Comparison of ENCODE assay signal across 1 cellular context in the genomic region with DNA sequence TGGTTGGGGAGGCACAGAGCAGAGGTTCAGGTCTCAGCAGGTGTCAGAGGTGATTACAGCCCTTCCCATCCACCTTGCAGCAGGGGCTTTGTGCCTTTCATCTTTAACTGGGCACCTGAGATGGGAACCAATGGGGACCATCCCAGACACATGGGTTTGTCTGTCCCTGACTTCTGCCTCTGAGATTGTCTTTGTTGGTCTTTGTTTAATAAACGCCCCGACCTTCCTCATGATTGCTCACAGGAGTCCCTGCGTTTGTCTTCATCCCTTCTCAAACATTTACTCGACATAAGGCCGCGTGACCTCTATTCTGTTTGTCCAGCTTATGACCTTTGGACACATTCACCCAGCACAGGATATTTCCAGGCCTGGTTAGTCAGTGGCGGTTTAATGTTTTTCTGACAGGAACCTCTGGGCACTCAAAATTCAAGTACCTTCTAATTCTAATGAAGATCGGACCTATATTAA.
A peak's percentile ranks its signal among the peaks of the same experiment; 100 is the strongest.
TF ChIP-seq lines count a peak whose summit lies in the region.

No MANE protein-coding gene starts in this region.

TF ChIP-seq in HepG2, 621 proteins besides CTCF, POLR2A, EP300 and RAD21 (continued from another document and continues in another):
- TF ChIP-seq, protein P1, sequence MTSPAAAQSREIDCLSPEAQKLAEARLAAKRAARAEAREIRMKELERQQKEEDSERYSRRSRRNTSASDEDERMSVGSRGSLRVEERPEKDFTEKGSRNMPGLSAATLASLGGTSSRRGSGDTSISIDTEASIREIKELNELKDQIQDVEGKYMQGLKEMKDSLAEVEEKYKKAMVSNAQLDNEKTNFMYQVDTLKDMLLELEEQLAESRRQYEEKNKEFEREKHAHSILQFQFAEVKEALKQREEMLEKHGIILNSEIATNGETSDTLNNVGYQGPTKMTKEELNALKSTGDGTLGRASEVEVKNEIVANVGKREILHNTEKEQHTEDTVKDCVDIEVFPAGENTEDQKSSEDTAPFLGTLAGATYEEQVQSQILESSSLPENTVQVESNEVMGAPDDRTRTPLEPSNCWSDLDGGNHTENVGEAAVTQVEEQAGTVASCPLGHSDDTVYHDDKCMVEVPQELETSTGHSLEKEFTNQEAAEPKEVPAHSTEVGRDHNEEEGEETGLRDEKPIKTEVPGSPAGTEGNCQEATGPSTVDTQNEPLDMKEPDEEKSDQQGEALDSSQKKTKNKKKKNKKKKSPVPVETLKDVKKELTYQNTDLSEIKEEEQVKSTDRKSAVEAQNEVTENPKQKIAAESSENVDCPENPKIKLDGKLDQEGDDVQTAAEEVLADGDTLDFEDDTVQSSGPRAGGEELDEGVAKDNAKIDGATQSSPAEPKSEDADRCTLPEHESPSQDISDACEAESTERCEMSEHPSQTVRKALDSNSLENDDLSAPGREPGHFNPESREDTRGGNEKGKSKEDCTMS (CRISPR knock-in tag; conservative IDR thresholded peaks at IDR 0.05), result no peak
- peak; percentile 70; the same call in 1 of the 2 replicates for TF ChIP-seq ETV5 (CRISPR knock-in tag; IDR thresholded peaks at IDR 0.05; ENCODE audit: borderline replicate concordance)
- TF ChIP-seq ZNF234 (CRISPR knock-in tag; conservative IDR thresholded peaks at IDR 0.05), result no peak
- TF ChIP-seq SMAD3 (CRISPR knock-in tag; IDR thresholded peaks at IDR 0.05), result peak; percentile 89
- TF ChIP-seq CC2D1A (CRISPR knock-in tag; IDR thresholded peaks at IDR 0.05), result no peak
- no peak for TF ChIP-seq PTBP1 (IDR thresholded peaks at IDR 0.05; ENCODE audit: low read depth, low read length, poor library complexity, severe bottlenecking)
- TF ChIP-seq, protein P2, sequence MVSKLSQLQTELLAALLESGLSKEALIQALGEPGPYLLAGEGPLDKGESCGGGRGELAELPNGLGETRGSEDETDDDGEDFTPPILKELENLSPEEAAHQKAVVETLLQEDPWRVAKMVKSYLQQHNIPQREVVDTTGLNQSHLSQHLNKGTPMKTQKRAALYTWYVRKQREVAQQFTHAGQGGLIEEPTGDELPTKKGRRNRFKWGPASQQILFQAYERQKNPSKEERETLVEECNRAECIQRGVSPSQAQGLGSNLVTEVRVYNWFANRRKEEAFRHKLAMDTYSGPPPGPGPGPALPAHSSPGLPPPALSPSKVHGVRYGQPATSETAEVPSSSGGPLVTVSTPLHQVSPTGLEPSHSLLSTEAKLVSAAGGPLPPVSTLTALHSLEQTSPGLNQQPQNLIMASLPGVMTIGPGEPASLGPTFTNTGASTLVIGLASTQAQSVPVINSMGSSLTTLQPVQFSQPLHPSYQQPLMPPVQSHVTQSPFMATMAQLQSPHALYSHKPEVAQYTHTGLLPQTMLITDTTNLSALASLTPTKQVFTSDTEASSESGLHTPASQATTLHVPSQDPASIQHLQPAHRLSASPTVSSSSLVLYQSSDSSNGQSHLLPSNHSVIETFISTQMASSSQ (IDR thresholded peaks at IDR 0.05; ENCODE audit: low read depth), result peak; percentile 68
- TF ChIP-seq, protein P2 (CRISPR knock-in tag; IDR thresholded peaks at IDR 0.05; ENCODE audit: borderline replicate concordance), result peak; percentile 68; the same call in 1 of the 2 replicates
- TF ChIP-seq SP140L (CRISPR knock-in tag; IDR thresholded peaks at IDR 0.05; ENCODE audit: borderline replicate concordance), result no peak
- TF ChIP-seq, protein P3, sequence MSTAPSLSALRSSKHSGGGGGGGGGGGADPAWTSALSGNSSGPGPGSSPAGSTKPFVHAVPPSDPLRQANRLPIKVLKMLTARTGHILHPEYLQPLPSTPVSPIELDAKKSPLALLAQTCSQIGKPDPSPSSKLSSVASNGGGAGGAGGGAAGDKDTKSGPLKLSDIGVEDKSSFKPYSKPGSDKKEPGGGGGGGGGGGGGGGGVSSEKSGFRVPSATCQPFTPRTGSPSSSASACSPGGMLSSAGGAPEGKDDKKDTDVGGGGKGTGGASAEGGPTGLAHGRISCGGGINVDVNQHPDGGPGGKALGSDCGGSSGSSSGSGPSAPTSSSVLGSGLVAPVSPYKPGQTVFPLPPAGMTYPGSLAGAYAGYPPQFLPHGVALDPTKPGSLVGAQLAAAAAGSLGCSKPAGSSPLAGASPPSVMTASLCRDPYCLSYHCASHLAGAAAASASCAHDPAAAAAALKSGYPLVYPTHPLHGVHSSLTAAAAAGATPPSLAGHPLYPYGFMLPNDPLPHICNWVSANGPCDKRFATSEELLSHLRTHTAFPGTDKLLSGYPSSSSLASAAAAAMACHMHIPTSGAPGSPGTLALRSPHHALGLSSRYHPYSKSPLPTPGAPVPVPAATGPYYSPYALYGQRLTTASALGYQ (CRISPR knock-in tag; IDR thresholded peaks at IDR 0.05), result peak; percentile 85; the same call in 1 of the 2 replicates
- TF ChIP-seq, protein P4, sequence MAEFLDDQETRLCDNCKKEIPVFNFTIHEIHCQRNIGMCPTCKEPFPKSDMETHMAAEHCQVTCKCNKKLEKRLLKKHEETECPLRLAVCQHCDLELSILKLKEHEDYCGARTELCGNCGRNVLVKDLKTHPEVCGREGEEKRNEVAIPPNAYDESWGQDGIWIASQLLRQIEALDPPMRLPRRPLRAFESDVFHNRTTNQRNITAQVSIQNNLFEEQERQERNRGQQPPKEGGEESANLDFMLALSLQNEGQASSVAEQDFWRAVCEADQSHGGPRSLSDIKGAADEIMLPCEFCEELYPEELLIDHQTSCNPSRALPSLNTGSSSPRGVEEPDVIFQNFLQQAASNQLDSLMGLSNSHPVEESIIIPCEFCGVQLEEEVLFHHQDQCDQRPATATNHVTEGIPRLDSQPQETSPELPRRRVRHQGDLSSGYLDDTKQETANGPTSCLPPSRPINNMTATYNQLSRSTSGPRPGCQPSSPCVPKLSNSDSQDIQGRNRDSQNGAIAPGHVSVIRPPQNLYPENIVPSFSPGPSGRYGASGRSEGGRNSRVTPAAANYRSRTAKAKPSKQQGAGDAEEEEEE (CRISPR knock-in tag; IDR thresholded peaks at IDR 0.05; ENCODE audit: borderline replicate concordance), result no peak
- TF ChIP-seq, protein P5, sequence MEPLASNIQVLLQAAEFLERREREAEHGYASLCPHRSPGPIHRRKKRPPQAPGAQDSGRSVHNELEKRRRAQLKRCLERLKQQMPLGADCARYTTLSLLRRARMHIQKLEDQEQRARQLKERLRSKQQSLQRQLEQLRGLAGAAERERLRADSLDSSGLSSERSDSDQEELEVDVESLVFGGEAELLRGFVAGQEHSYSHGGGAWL (CRISPR knock-in tag; IDR thresholded peaks at IDR 0.05), result no peak
- TF ChIP-seq NFRKB (IDR thresholded peaks at IDR 0.05), result no peak
- TF ChIP-seq FOXM1 (CRISPR knock-in tag; IDR thresholded peaks at IDR 0.05), result no peak
- TF ChIP-seq ZNF598 (CRISPR knock-in tag; IDR thresholded peaks at IDR 0.05; ENCODE audit: borderline replicate concordance), result no peak
- TF ChIP-seq, protein P6, sequence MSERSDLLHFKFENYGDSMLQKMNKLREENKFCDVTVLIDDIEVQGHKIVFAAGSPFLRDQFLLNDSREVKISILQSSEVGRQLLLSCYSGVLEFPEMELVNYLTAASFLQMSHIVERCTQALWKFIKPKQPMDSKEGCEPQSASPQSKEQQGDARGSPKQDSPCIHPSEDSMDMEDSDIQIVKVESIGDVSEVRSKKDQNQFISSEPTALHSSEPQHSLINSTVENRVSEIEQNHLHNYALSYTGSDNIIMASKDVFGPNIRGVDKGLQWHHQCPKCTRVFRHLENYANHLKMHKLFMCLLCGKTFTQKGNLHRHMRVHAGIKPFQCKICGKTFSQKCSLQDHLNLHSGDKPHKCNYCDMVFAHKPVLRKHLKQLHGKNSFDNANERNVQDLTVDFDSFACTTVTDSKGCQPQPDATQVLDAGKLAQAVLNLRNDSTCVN (CRISPR knock-in tag; IDR thresholded peaks at IDR 0.05; ENCODE audit: borderline replicate concordance), result no peak
- TF ChIP-seq, protein P7, sequence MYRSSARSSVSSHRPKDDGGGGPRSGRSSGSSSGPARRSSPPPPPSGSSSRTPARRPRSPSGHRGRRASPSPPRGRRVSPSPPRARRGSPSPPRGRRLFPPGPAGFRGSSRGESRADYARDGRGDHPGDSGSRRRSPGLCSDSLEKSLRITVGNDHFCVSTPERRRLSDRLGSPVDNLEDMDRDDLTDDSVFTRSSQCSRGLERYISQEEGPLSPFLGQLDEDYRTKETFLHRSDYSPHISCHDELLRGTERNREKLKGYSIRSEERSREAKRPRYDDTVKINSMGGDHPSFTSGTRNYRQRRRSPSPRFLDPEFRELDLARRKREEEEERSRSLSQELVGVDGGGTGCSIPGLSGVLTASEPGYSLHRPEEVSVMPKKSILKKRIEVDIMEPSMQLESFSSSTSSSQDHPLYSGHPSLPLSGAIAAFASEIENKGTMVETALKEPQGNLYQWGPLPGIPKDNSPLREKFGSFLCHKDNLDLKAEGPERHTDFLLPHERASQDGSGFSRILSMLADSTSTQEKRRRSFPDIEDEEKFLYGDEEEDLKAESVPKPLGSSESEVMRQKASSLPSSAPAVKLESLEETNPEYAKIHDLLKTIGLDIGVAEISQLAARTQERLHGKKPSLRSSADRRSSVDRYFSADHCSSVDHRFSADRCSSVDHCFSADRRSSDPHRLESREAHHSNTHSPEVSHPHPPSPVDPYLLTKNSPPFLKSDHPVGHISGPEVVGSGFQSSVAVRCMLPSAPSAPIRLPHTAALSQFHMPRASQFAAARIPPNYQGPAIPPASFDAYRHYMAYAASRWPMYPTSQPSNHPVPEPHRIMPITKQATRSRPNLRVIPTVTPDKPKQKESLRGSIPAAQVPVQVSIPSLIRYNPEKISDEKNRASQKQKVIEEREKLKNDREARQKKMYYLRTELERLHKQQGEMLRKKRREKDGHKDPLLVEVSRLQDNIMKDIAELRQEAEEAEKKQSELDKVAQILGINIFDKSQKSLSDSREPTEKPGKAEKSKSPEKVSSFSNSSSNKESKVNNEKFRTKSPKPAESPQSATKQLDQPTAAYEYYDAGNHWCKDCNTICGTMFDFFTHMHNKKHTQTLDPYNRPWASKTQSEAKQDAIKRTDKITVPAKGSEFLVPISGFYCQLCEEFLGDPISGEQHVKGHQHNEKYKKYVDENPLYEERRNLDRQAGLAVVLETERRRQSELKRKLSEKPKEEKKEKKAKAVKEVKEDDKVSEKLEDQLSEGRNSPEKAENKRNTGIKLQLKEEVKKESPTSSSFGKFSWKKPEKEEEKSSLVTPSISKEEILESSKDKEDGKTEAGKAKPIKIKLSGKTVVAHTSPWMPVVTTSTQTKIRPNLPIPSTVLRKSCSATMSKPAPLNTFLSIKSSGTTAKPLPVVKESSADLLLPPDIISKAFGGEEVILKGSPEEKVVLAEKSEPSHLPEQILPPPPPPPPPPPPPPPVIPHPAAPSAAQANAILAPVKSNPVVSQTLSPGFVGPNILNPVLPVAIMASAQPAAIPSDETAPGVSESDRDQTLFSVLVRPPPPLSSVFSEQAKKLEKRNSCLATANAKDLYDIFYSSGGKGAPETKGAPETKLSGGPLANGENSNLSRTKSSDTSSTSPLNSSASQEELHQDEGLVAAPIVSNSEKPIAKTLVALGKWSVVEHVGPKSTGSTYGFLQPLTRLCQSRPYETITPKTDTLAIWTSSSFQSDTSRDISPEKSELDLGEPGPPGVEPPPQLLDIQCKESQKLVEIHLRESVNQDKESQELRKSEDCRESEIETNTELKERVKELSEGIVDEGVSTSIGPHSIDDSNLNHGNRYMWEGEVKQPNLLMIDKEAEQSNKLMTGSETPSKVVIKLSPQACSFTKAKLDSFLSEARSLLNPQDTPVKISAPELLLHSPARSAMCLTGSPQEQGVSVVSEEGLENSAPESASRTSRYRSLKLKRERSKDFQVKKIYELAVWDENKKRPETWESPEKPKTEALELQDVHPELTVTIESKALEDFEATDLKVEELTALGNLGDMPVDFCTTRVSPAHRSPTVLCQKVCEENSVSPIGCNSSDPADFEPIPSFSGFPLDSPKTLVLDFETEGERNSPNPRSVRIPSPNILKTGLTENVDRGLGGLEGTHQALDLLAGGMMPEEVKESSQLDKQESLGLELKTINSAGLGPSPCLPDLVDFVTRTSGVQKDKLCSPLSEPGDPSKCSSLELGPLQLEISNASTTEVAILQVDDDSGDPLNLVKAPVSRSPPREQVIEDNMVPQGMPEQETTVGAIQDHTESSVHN (CRISPR knock-in tag; IDR thresholded peaks at IDR 0.05), result no peak
- TF ChIP-seq, protein P8, sequence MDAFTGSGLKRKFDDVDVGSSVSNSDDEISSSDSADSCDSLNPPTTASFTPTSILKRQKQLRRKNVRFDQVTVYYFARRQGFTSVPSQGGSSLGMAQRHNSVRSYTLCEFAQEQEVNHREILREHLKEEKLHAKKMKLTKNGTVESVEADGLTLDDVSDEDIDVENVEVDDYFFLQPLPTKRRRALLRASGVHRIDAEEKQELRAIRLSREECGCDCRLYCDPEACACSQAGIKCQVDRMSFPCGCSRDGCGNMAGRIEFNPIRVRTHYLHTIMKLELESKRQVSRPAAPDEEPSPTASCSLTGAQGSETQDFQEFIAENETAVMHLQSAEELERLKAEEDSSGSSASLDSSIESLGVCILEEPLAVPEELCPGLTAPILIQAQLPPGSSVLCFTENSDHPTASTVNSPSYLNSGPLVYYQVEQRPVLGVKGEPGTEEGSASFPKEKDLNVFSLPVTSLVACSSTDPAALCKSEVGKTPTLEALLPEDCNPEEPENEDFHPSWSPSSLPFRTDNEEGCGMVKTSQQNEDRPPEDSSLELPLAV (CRISPR knock-in tag; conservative IDR thresholded peaks at IDR 0.05; ENCODE audit: low read depth), result no peak
- no peak for TF ChIP-seq ZNF777 (CRISPR knock-in tag; IDR thresholded peaks at IDR 0.05)
- 0 out of 2 replicates have a peak, but pooled peaks have one; percentile 45 for TF ChIP-seq SNAPC2 (CRISPR knock-in tag; IDR thresholded peaks at IDR 0.05)
- TF ChIP-seq, protein P9, sequence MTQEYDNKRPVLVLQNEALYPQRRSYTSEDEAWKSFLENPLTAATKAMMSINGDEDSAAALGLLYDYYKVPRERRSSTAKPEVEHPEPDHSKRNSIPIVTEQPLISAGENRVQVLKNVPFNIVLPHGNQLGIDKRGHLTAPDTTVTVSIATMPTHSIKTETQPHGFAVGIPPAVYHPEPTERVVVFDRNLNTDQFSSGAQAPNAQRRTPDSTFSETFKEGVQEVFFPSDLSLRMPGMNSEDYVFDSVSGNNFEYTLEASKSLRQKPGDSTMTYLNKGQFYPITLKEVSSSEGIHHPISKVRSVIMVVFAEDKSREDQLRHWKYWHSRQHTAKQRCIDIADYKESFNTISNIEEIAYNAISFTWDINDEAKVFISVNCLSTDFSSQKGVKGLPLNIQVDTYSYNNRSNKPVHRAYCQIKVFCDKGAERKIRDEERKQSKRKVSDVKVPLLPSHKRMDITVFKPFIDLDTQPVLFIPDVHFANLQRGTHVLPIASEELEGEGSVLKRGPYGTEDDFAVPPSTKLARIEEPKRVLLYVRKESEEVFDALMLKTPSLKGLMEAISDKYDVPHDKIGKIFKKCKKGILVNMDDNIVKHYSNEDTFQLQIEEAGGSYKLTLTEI (CRISPR knock-in tag; conservative IDR thresholded peaks at IDR 0.05), result no peak
- no peak for TF ChIP-seq ZNF546 (CRISPR knock-in tag; conservative IDR thresholded peaks at IDR 0.05)
